In genomic region chr2:208794288-208794975, GRCh38 we compare ENCODE assay signal across 32 cellular contexts.
"Had no signal": no experiment of that assay in that cellular context is flagged by ENCODE, and none has a peak within 500 bp of the region (broad histone marks: within the 10 kb centered on the region; RNA-seq: fewer than 3 reads in every experiment).

No MANE protein-coding gene starts in this region.

- H3K36me3 ChIP-seq: brain microvascular endothelial cell, MG63, SJCRH30, WERI-Rb-1 had no signal

- H3K27ac ChIP-seq: brain microvascular endothelial cell, SJCRH30, SK-N-MC, WERI-Rb-1 had no signal

- H3K27me3 ChIP-seq: brain microvascular endothelial cell, MG63, SJCRH30 had no signal

- ATAC-seq: activated CD8-positive, alpha-beta T cell treated with anti-CD3 and anti-CD28 coated beads for 36 hours; activated T-cell treated with anti-CD3 and anti-CD28 coated beads, Interleukin-2, amount 50 U/mL, for 72 hours; activated T-helper 17 cell treated with anti-CD3 and anti-CD28 coated beads, Interleukin-2, amount 50 U/mL, for 72 hours; Panc1 had no signal

- H3K9me3 ChIP-seq: MG63, SJCRH30 had no signal

- H3K4me3 ChIP-seq: MG63, SJCRH30, SK-N-MC had no signal

- DNase-seq: activated CD4-positive, alpha-beta T cell treated with anti-CD3 and anti-CD28 coated beads, Interleukin-2, amount 10 ng/mL, durations not matched to agents 24 days and 14 days; activated CD4-positive, alpha-beta T cell treated with anti-CD3 and anti-CD28 coated beads, Interleukin-2, amount 50 U/mL, for 4 hours; activated CD8-positive, alpha-beta T cell treated with anti-CD3 and anti-CD28 coated beads for 36 hours; activated effector memory CD4-positive, alpha-beta T cell treated with anti-CD3 and anti-CD28 coated beads, Interleukin-2, amount 50 U/mL, for 16 hours; activated naive CD4-positive, alpha-beta T cell; activated naive CD4-positive, alpha-beta T cell treated with anti-CD3 and anti-CD28 coated beads, Interleukin-2, amount 50 U/mL, for 16 hours; activated naive CD8-positive, alpha-beta T cell treated with anti-CD3 and anti-CD28 coated beads for 36 hours; activated T-cell treated with anti-CD3 and anti-CD28 coated beads, Interleukin-2, amount 50 U/mL, for 1 hour; activated T-cell treated with anti-CD3 and anti-CD28 coated beads, Interleukin-2, amount 50 U/mL, for 72 hours; amniotic stem cell; aorta; brain microvascular endothelial cell; central memory CD4-positive, alpha-beta T cell; Kasumi-1; MG63; NCI-H1048; NCI-H1105 treated with DMSO at 0.1 percent for 48 hours; NCI-H1436; NCI-H1694; NCI-H1930; NCI-H2081 treated with DMSO at 0.1 percent for 48 hours; NCI-H226; NCI-H446 treated with DMSO at 0.1 percent for 48 hours; NCI-H524; NCI-H69; SHP77; SJCRH30; T1000; WERI-Rb-1 had no signal

- H3K4me1 ChIP-seq: SJCRH30 had no signal
